In genomic region chr17:3924421-3925350, GRCh38 we compare ENCODE assay signal across 1 cellular context.
TF ChIP-seq lines count a peak whose summit lies in the region.

No MANE protein-coding gene starts in this region.

TF ChIP-seq in HEK293T, 16 proteins besides CTCF, POLR2A, EP300 and RAD21:
- TF ChIP-seq HDGF (IDR thresholded peaks at IDR 0.05; ENCODE audit: borderline replicate concordance) (no peak), BHLHE40 (IDR thresholded peaks at IDR 0.05; ENCODE audit: borderline replicate concordance) (no peak), ELF4 (IDR thresholded peaks at IDR 0.05) (no peak), SUZ12 (IDR thresholded peaks at IDR 0.05) (no peak), NFRKB (IDR thresholded peaks at IDR 0.05) (no peak), L3MBTL2 (conservative IDR thresholded peaks at IDR 0.05) (no peak), ARNT (IDR thresholded peaks at IDR 0.05) (no peak), CTBP1 (IDR thresholded peaks at IDR 0.05; ENCODE audit: borderline replicate concordance) (no peak)
